In genomic region chr10:97445722-97446639, GRCh38 we compare ENCODE assay signal across 8 cellular contexts. TPM values are rescaled to one million over a fixed set of nuclear protein-coding genes. Genes with fewer than 3 reads are reported as not detected.
DNase-seq lines count a peak whose midpoint lies in the region; ATAC-seq and TF ChIP-seq lines count a peak whose summit lies in the region.

Gene EXOSC1, minus strand, starts transcription at chr10:97446006. Its CDS starts 21 bp downstream, at chr10:97445985.
Gene ZDHHC16, plus strand, starts transcription at chr10:97446175. Its CDS starts 5,501 bp downstream, at chr10:97451676.

- TF ChIP-seq CTCF in GM13976 (IDR thresholded peaks at IDR 0.05; ENCODE audit: borderline replicate concordance, control extremely low read depth, extremely low read depth, insufficient read depth, missing control alignments) (no peak), upper lobe of right lung (IDR thresholded peaks at IDR 0.05) (no peak)

- DNase-seq in GM13976 (ENCODE audit: low spot score) = peak; percentile 98
- peak; percentile 96 for DNase-seq in NCI-H146 treated with DMSO at 0.1 percent for 48 hours (lab: John Stamatoyannopoulos, UW; ENCODE audit: unreplicated experiment)
- DNase-seq in amniotic epithelial cell (ENCODE audit: low read depth) = peak; percentile 96
- peak; percentile 93 for DNase-seq in left cardiac atrium
- peak; percentile 96 for DNase-seq in posterior vena cava (ENCODE audit: low spot score)
- DNase-seq in upper lobe of right lung = peak; percentile 94

- peak within 1 kb of the TSS; percentile 49 for H3K27ac ChIP-seq in upper lobe of right lung

- peak; percentile 93 for ATAC-seq in HG02870 (IDR thresholded peaks at IDR 0.05; ENCODE audit: unreplicated experiment)
- ATAC-seq in left cardiac atrium = peak; percentile 98 to 99
- ATAC-seq in upper lobe of right lung = peak; percentile 98

- H3K4me3 ChIP-seq in upper lobe of right lung = peak within 1 kb of the TSS; percentile 81

- in situ Hi-C loops in GM13976 (cut with MboI; ENCODE audit: low sequenced_read_pairs, unreplicated experiment) = no loop called here

- peaks cover 20% of the 10 kb centered on the region for H3K36me3 ChIP-seq in upper lobe of right lung

- intact Hi-C loops in T-helper 1 cell treated with Interleukin-12 subunit alpha and Interleukin-12 subunit beta and Interleukin-4 antibody, amounts not matched to agents 30 ng/mL and 1 ng/mL, for 36 hours (cut with micrococcal nuclease) = loop anchor here (1.0 to 5.0 kb wide), 12 partner anchors 10 to 241 kb away; partner anchors contain the start of genes ARHGAP19, AVPI1, FRAT1 and FRAT2
- intact Hi-C loops in left cardiac atrium (cut with DNase I) (no loop called here), posterior vena cava (cut with DNase I) (no loop called here), upper lobe of right lung (cut with DNase I) (no loop called here)

- H3K4me1 ChIP-seq in upper lobe of right lung = peaks cover 46% of the 10 kb centered on the region

- H3K9me3 ChIP-seq in upper lobe of right lung = no peaks in the 10 kb centered on the region

- H3K27me3 ChIP-seq in upper lobe of right lung = no peaks in the 10 kb centered on the region

RNA-seq across cellular contexts. Expression of gene EXOSC1, which starts in this region (rescaled TPM):
- total RNA-seq in T-helper 1 cell treated with Interleukin-12 subunit alpha and Interleukin-12 subunit beta and Interleukin-4 antibody, amounts not matched to agents 30 ng/mL and 1 ng/mL, for 36 hours = 53.8 and 57.6 TPM in 2 replicates
- total RNA-seq in left cardiac atrium (10 to 100 TPM; 16.6 to 18.6 TPM), posterior vena cava (10 to 100 TPM; 22.3 to 28.6 TPM), upper lobe of right lung (27.0 TPM)

RNA-seq across cellular contexts. Expression of gene ZDHHC16, which starts in this region (rescaled TPM):
- total RNA-seq in T-helper 1 cell treated with Interleukin-12 subunit alpha and Interleukin-12 subunit beta and Interleukin-4 antibody, amounts not matched to agents 30 ng/mL and 1 ng/mL, for 36 hours = 45.2 and 47.0 TPM in 2 replicates
- total RNA-seq in left cardiac atrium = 10 to 100 TPM; 26.2 to 26.5 TPM
- 10 to 100 TPM; 21.5 to 24.8 TPM for total RNA-seq in posterior vena cava
- 63.2 TPM for total RNA-seq in upper lobe of right lung

Comparison
In these comparisons a context has a peak if more than half of its experiments do, and no peak if none do; other contexts are left out.
1. Peak in every context shown above with its lines: DNase-seq, ATAC-seq, H3K4me3 ChIP-seq and H3K27ac ChIP-seq.